1 cellular context compared by ENCODE assay signal in the genomic region with DNA sequence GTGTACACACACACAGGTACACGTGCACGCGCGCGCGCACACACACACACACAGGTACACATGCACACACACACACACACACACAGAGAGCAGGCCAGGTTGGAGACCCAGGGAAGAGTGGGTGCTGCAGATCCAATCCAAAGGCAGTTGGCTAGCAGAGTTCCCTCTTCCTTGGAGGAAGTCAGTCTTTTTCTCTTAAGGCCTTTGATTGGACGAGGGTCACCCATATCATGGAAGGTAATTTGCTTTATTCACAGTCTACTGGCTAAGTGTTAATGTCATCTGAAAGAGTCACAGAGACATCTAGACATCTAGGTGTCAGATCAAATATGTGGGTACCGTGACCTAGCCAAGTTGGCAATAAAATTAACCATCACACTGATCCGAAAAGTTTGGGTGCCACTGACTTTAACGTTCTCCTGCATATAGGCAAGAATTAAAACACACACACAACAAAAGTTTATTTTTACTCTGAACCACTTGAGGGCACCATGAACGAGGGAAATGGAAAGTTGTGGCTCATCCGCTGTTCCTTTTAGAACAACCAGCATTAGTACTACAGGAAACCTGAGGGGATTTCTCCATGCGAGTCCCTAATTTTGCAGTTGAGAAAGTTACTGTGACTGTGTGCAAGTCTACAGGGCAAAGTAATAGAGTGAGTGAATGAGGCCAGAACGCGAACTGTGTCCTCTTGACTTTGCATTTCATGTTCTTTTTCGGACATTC.
TF ChIP-seq lines count a peak whose summit lies in the region.

No MANE protein-coding gene starts in this region.

TF ChIP-seq in HCT116, 20 proteins besides CTCF, POLR2A, EP300 and RAD21 (continued from another document):
- TF ChIP-seq, protein P1, sequence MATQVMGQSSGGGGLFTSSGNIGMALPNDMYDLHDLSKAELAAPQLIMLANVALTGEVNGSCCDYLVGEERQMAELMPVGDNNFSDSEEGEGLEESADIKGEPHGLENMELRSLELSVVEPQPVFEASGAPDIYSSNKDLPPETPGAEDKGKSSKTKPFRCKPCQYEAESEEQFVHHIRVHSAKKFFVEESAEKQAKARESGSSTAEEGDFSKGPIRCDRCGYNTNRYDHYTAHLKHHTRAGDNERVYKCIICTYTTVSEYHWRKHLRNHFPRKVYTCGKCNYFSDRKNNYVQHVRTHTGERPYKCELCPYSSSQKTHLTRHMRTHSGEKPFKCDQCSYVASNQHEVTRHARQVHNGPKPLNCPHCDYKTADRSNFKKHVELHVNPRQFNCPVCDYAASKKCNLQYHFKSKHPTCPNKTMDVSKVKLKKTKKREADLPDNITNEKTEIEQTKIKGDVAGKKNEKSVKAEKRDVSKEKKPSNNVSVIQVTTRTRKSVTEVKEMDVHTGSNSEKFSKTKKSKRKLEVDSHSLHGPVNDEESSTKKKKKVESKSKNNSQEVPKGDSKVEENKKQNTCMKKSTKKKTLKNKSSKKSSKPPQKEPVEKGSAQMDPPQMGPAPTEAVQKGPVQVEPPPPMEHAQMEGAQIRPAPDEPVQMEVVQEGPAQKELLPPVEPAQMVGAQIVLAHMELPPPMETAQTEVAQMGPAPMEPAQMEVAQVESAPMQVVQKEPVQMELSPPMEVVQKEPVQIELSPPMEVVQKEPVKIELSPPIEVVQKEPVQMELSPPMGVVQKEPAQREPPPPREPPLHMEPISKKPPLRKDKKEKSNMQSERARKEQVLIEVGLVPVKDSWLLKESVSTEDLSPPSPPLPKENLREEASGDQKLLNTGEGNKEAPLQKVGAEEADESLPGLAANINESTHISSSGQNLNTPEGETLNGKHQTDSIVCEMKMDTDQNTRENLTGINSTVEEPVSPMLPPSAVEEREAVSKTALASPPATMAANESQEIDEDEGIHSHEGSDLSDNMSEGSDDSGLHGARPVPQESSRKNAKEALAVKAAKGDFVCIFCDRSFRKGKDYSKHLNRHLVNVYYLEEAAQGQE (IDR thresholded peaks at IDR 0.05; ENCODE audit: low read depth) = no peak
- TF ChIP-seq FOSL1 (IDR thresholded peaks at IDR 0.05; ENCODE audit: low read depth) = no peak
